In genomic region chr2:160087854-160088745, GRCh38 we compare ENCODE assay signal across 9 cellular contexts. TPM values are rescaled to one million over a fixed set of nuclear protein-coding genes. Genes with fewer than 3 reads are reported as not detected.
DNase-seq lines count a peak whose midpoint lies in the region; ATAC-seq and TF ChIP-seq lines count a peak whose summit lies in the region.
"Had no signal": no experiment of that assay in that cellular context is flagged by ENCODE, and none has a peak within 500 bp of the region (broad histone marks: within the 10 kb centered on the region; RNA-seq: fewer than 3 reads in every experiment).

No MANE protein-coding gene starts in this region.

- H3K4me3 ChIP-seq in LNCaP clone FGC (ENCODE audit: low read depth, low read length) (no peak overlapping the region), astrocyte of the spinal cord (ENCODE audit: low read depth, low read length) (no peak overlapping the region), neural cell (ENCODE audit: low read length) (no peak overlapping the region)

- TF ChIP-seq RAD21 in neural cell (conservative IDR thresholded peaks at IDR 0.05) = no peak

- no peaks in the 10 kb centered on the region for H3F3A ChIP-seq in neural cell (ENCODE audit: insufficient read depth, low read length, poor library complexity, severe bottlenecking)

- TF ChIP-seq CTCF in LNCaP clone FGC (IDR thresholded peaks at IDR 0.05; ENCODE audit: control insufficient read depth, extremely low read depth, insufficient read depth) (peak; percentile 18; the same call in 1 of the 2 replicates), astrocyte of the spinal cord (IDR thresholded peaks at IDR 0.05; ENCODE audit: low read depth, low read length) (peak; percentile 10), neural cell (IDR thresholded peaks at IDR 0.05; ENCODE audit: poor library complexity, severe bottlenecking) (no peak), omental fat pad (IDR thresholded peaks at IDR 0.05) (no peak)

- no peak overlapping the region for H2AFZ ChIP-seq in neural cell (ENCODE audit: low read depth, low read length)

- H3K36me3 ChIP-seq in neural cell (ENCODE audit: insufficient read depth, low read length) = no peaks in the 10 kb centered on the region

- no peak for TF ChIP-seq EP300 in neural cell (conservative IDR thresholded peaks at IDR 0.05; ENCODE audit: poor library complexity, severe bottlenecking)

- ATAC-seq in HG03571 (IDR thresholded peaks at IDR 0.05; ENCODE audit: unreplicated experiment) (no peak), omental fat pad (ENCODE audit: low FRiP score) (no peak), HG02840 (IDR thresholded peaks at IDR 0.05; ENCODE audit: low FRiP score, unreplicated experiment) (no peak)

- H3K27me3 ChIP-seq in neural cell (ENCODE audit: insufficient read depth, low read depth, low read length) = no peaks in the 10 kb centered on the region

- H4K20me1 ChIP-seq in neural cell (ENCODE audit: insufficient read depth) = no peaks in the 10 kb centered on the region

- in situ Hi-C loops in astrocyte of the spinal cord (cut with HindIII; ENCODE audit: low sequenced_read_pairs) = no loop called here

- H3K9me2 ChIP-seq in neural cell (ENCODE audit: insufficient read depth, low read length) = no peaks in the 10 kb centered on the region

- no peak overlapping the region for H3K4me2 ChIP-seq in neural cell (ENCODE audit: low read length)

- no peaks in the 10 kb centered on the region for H3K79me2 ChIP-seq in neural cell (replicated peaks; ENCODE audit: insufficient read depth, low read length)

- peaks cover 24% of the 10 kb centered on the region for H3K9me3 ChIP-seq in neural cell (ENCODE audit: low read length)

- peak; percentile 23 for DNase-seq in NCI-H748 (lab: John Stamatoyannopoulos, UW; ENCODE audit: unreplicated experiment)
- no peak for DNase-seq in NCI-H748 treated with DMSO at 0.1 percent for 48 hours (lab: John Stamatoyannopoulos, UW)
- no peak for DNase-seq in LNCaP clone FGC (ENCODE audit: low read depth)
- DNase-seq in astrocyte of the spinal cord (ENCODE audit: low read depth, low spot score) = no peak
- no peak for DNase-seq in omental fat pad (ENCODE audit: low spot score)
- DNase-seq: NCI-H1436 treated with DMSO at 0.1 percent for 48 hours had no signal

- no peak overlapping the region for H3K9ac ChIP-seq in neural cell (ENCODE audit: low read length)

- H3K27ac ChIP-seq in neural cell (ENCODE audit: low read length) = no peak overlapping the region

TF ChIP-seq in neural cell, 6 proteins besides CTCF, POLR2A, EP300 and RAD21:
- peak; percentile 7 for TF ChIP-seq POLR2AphosphoS5 (IDR thresholded peaks at IDR 0.05)
- TF ChIP-seq REST (IDR thresholded peaks at IDR 0.05; ENCODE audit: borderline replicate concordance) = no peak
- TF ChIP-seq SMC3 (conservative IDR thresholded peaks at IDR 0.05; ENCODE audit: poor library complexity) = peak; percentile 14
- TF ChIP-seq MXI1 (conservative IDR thresholded peaks at IDR 0.05; ENCODE audit: poor library complexity, severe bottlenecking) = no peak

RNA-seq across cellular contexts. Expression of gene PLA2R1, which starts 25.7 kb away (rescaled TPM):
- polyA plus RNA-seq in neural cell = 0.69 and 0.94 TPM in 2 replicates
- 1.9 and 2.3 TPM in 2 replicates for polyA minus RNA-seq in neural cell
- 10 to 100 TPM in 3 of 4 donors, 1 to 10 TPM in 1; 6.5 to 13.5 (median 12.5) TPM for total RNA-seq in omental fat pad

Comparison
In these comparisons a context has a peak if more than half of its experiments do, and no peak if none do; other contexts are left out.
1. CTCF ChIP-seq: peak in LNCaP clone FGC (single experiment) and astrocyte of the spinal cord (single experiment); none in neural cell (single experiment) and omental fat pad (0 of 3).